1 cellular context compared by ENCODE assay signal in genomic region chr16:86531193-86531550, GRCh38.
TF ChIP-seq lines count a peak whose summit lies in the region.

No MANE protein-coding gene starts in this region.

TF ChIP-seq in K562, 482 proteins besides CTCF, POLR2A, EP300 and RAD21:
- no peak for TF ChIP-seq ZNF274 (IDR thresholded peaks at IDR 0.05; ENCODE audit: borderline replicate concordance, low read depth, low read length)
- 0 out of 2 replicates have a peak, but pooled peaks have one; percentile 17 for TF ChIP-seq POLR2G (IDR thresholded peaks at IDR 0.05; ENCODE audit: low read depth, low read length)
TF ChIP-seq in K562: peak in this region for 1.
